Comparison of ENCODE assay signal across 42 cellular contexts in the genomic region with DNA sequence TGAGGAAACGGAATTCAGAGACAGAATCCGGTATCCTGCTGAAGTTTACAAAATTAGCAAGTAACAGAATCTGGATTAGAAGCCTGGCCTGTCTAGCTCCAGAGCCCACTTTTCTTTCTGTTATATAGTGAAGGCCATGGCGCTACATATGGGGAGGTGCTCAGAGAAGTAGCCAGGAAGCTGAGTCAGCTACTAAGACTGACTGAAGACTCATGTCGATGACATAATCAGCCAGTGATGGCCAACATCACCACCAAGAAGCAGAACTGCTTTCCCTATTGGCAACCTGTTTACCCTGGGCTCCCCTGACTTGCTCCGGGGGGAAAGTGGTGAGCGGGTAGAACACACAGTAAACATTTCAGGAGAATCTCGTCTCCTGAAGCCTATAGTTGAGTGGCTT. TPM values are rescaled to one million over a fixed set of nuclear protein-coding genes. Genes with fewer than 3 reads are reported as not detected.
A peak's percentile ranks its signal among the peaks of the same experiment; 100 is the strongest.
DNase-seq lines count a peak whose midpoint lies in the region; ATAC-seq, FAIRE-seq and TF ChIP-seq lines count a peak whose summit lies in the region.
"Had no signal": no experiment of that assay in that cellular context is flagged by ENCODE, and none has a peak within 500 bp of the region (broad histone marks: within the 10 kb centered on the region; RNA-seq: fewer than 3 reads in every experiment).

No MANE protein-coding gene starts in this region.

- H3K4me1 Mint-ChIP-seq in activated CD8-positive, alpha-beta memory T cell treated with anti-CD3 and anti-CD28 coated beads, Interleukin-2, amount 10 ng/mL, durations not matched to agents 7 days and 5 days: no peaks in the 10 kb centered on the region
- H3K4me1 Mint-ChIP-seq: natural killer cell had no signal

- peak; percentile 23 for DNase-seq in A172 (ENCODE audit: low spot score)
- DNase-seq in HCEC 1CT: peak; percentile 29
- peak; percentile 22 for DNase-seq in NOMO-1 treated with DMSO at 0.1 percent for 48 hours (lab: John Stamatoyannopoulos, UW; ENCODE audit: unreplicated experiment)
- peak; percentile 52 for DNase-seq in bronchial epithelial cell (ENCODE audit: low read depth)
- no peak for DNase-seq in NCI-H446 (lab: John Stamatoyannopoulos, UW)
- no peak for DNase-seq in globus pallidus (ENCODE audit: low spot score)
- no peak for DNase-seq in activated CD8-positive, alpha-beta memory T cell treated with anti-CD3 and anti-CD28 coated beads, Interleukin-2, amount 10 ng/mL, durations not matched to agents 7 days and 5 days
- no peak for DNase-seq in NCI-H1417 (lab: John Stamatoyannopoulos, UW)
- DNase-seq: ACHN; activated CD4-positive, alpha-beta T cell treated with anti-CD3 and anti-CD28 coated beads, Interleukin-2, amount 50 U/mL, for 1 hour; activated effector memory CD4-positive, alpha-beta T cell treated with anti-CD3 and anti-CD28 coated beads, Interleukin-2, amount 50 U/mL, for 16 hours; activated T-cell treated with anti-CD3 and anti-CD28 coated beads, Interleukin-2, amount 50 U/mL, for 24 hours; anterior cingulate cortex; BE2C; CD8-positive, alpha-beta T cell; effector CD4-positive, alpha-beta T cell; heart right ventricle; Karpas-422; kidney glomerular epithelial cell; mucosa of descending colon; natural killer cell; NCI-H1105; NCI-H187 treated with DMSO at 0.1 percent for 48 hours; NCI-H2171 treated with DMSO at 0.1 percent for 48 hours; NCI-H524 treated with DMSO at 0.1 percent for 48 hours; occipital lobe; sigmoid colon; SJCRH30; stimulated activated CD4-positive, alpha-beta T cell treated with anti-CD3 and anti-CD28 coated beads, Interleukin-4, amount 100 ng/mL, for 1 hour; stomach; T1000; tibial artery had no signal

- H3K27ac Mint-ChIP-seq in activated CD8-positive, alpha-beta memory T cell treated with anti-CD3 and anti-CD28 coated beads, Interleukin-2, amount 10 ng/mL, durations not matched to agents 7 days and 5 days: no peak overlapping the region
- H3K27ac Mint-ChIP-seq: activated naive CD8-positive, alpha-beta T cell; activated T-cell treated with anti-CD3 and anti-CD28 coated beads, Interleukin-2, amount 50 U/mL, for 24 hours; CD8-positive, alpha-beta T cell; natural killer cell; WTC11 had no signal

- TF ChIP-seq CTCF in bronchial epithelial cell (IDR thresholded peaks at IDR 0.05; ENCODE audit: insufficient read depth, low read length, severe bottlenecking): no peak

- no peaks in the 10 kb centered on the region for H3K36me3 ChIP-seq in bronchial epithelial cell (ENCODE audit: control insufficient read depth, insufficient read depth, low read length)
- H3K36me3 ChIP-seq: BE2C, cardiac muscle cell, heart right ventricle, prostate gland, sigmoid colon, SJCRH30, stomach, tibial artery had no signal

- no peak overlapping the region for H3K4me3 ChIP-seq in bronchial epithelial cell (ENCODE audit: low read depth, low read length)
- H3K4me3 ChIP-seq: cardiac muscle cell, GM12878, heart right ventricle, lung, mucosa of descending colon, prostate gland, sigmoid colon, SJCRH30, stomach, tibial artery had no signal

- ATAC-seq in activated CD8-positive, alpha-beta memory T cell treated with anti-CD3 and anti-CD28 coated beads, Interleukin-2, amount 10 ng/mL, durations not matched to agents 7 days and 5 days: no peak
- ATAC-seq: CD8-positive, alpha-beta T cell; GM12878; heart right ventricle; mucosa of descending colon; natural killer cell; Panc1; WTC11 had no signal

- no peak overlapping the region for H3K4me3 Mint-ChIP-seq in activated CD8-positive, alpha-beta memory T cell treated with anti-CD3 and anti-CD28 coated beads, Interleukin-2, amount 10 ng/mL, durations not matched to agents 7 days and 5 days
- H3K4me3 Mint-ChIP-seq: activated naive CD8-positive, alpha-beta T cell; activated T-cell treated with anti-CD3 and anti-CD28 coated beads, Interleukin-2, amount 50 U/mL, for 24 hours; CD8-positive, alpha-beta T cell; natural killer cell; WTC11 had no signal

- H3K27me3 Mint-ChIP-seq in activated CD8-positive, alpha-beta memory T cell treated with anti-CD3 and anti-CD28 coated beads, Interleukin-2, amount 10 ng/mL, durations not matched to agents 7 days and 5 days: peaks cover 45% of the 10 kb centered on the region

- H3K9me3 Mint-ChIP-seq in activated CD8-positive, alpha-beta memory T cell treated with anti-CD3 and anti-CD28 coated beads, Interleukin-2, amount 10 ng/mL, durations not matched to agents 7 days and 5 days (ENCODE audit: low read depth): no peaks in the 10 kb centered on the region
- H3K9me3 Mint-ChIP-seq: activated T-cell treated with anti-CD3 and anti-CD28 coated beads, Interleukin-2, amount 50 U/mL, for 24 hours; CD8-positive, alpha-beta T cell; natural killer cell; WTC11 had no signal

- no peaks in the 10 kb centered on the region for H3K36me3 Mint-ChIP-seq in activated CD8-positive, alpha-beta memory T cell treated with anti-CD3 and anti-CD28 coated beads, Interleukin-2, amount 10 ng/mL, durations not matched to agents 7 days and 5 days
- H3K36me3 Mint-ChIP-seq: activated naive CD8-positive, alpha-beta T cell; CD8-positive, alpha-beta T cell; natural killer cell; WTC11 had no signal

- no peak for FAIRE-seq in bronchial epithelial cell (lab: Jason Lieb, UNC)
- FAIRE-seq: colon, GM12878 had no signal

- CTCF ChIA-PET in activated CD8-positive, alpha-beta memory T cell treated with anti-CD3 and anti-CD28 coated beads, Interleukin-2, amount 10 ng/mL, durations not matched to agents 7 days and 5 days (lab: Charles Lee): interaction anchor here (1.3 kb wide), 1 partner anchor 170 kb away, joined by 3 read pairs; no protein-coding TSS in a partner anchor

- no peaks in the 10 kb centered on the region for H3K27me3 ChIP-seq in bronchial epithelial cell (ENCODE audit: control insufficient read depth, insufficient read depth, low read length)
- H3K27me3 ChIP-seq: cardiac muscle cell, sigmoid colon, stomach had no signal

RNA-seq across cellular contexts. Expression of gene LRRC52, which starts 18.8 kb away (rescaled TPM):
- not detected in 2 replicates for total RNA-seq in A172 (2014; rRNA removed; shearing (Covaris generic))
- total RNA-seq in bronchial epithelial cell: not detected in 2 replicates
- not detected for total RNA-seq in activated CD8-positive, alpha-beta memory T cell treated with anti-CD3 and anti-CD28 coated beads, Interleukin-2, amount 10 ng/mL, durations not matched to agents 7 days and 5 days
- total RNA-seq: CD8-positive, alpha-beta T cell; fibroblast of villous mesenchyme; GM12878; H4; lung; natural killer cell; occipital lobe; prostate gland; sigmoid colon; SJCRH30; stomach; WTC11 had no signal

Comparison
In these comparisons a context has a peak if more than half of its experiments do, and no peak if none do; other contexts are left out.
1. DNase-seq: peak in A172 (single experiment), HCEC 1CT (single experiment), NOMO-1 treated with DMSO at 0.1 percent for 48 hours (single experiment) and bronchial epithelial cell (single experiment); none in NCI-H446 (0 of 2), globus pallidus (single experiment), activated CD8-positive, alpha-beta memory T cell treated with anti-CD3 and anti-CD28 coated beads, Interleukin-2, amount 10 ng/mL, durations not matched to agents 7 days and 5 days (single experiment) and NCI-H1417 (0 of 3).